21 cellular contexts compared by ENCODE assay signal in genomic region chr6:89589297-89590074, GRCh38.
"Had no signal": no experiment of that assay in that cellular context is flagged by ENCODE, and none has a peak within 500 bp of the region (broad histone marks: within the 10 kb centered on the region; RNA-seq: fewer than 3 reads in every experiment).

No MANE protein-coding gene starts in this region.

- H3K27ac ChIP-seq: adrenal gland, cardiac muscle cell, dorsolateral prefrontal cortex, gastrocnemius medialis, heart right ventricle, right atrium auricular region, transverse colon, vagina had no signal

- H3K27me3 ChIP-seq: adrenal gland, cardiac muscle cell, dorsolateral prefrontal cortex, gastrocnemius medialis, heart right ventricle, right atrium auricular region, transverse colon, vagina had no signal

- H3K36me3 ChIP-seq: adrenal gland, cardiac muscle cell, gastrocnemius medialis, heart right ventricle, right atrium auricular region, transverse colon, vagina had no signal

- H3K4me3 Mint-ChIP-seq: activated naive CD4-positive, alpha-beta T cell treated with anti-CD3 and anti-CD28 coated beads, Interleukin-2, amount 50 U/mL, for 24 hours; natural killer cell had no signal

- H3K36me3 Mint-ChIP-seq: natural killer cell had no signal

- DNase-seq: activated CD4-positive, alpha-beta T cell treated with anti-CD3 and anti-CD28 coated beads, Interleukin-2, amount 50 U/mL, for 48 hours; activated T-cell treated with anti-CD3 and anti-CD28 coated beads, Interleukin-2, amount 50 U/mL, for 1 hour; adrenal gland; dorsolateral prefrontal cortex; erythroblast; gastrocnemius medialis; heart right ventricle; kidney glomerular epithelial cell; left ventricle myocardium superior; mesenchymal stem cell; natural killer cell; stimulated activated CD4-positive, alpha-beta T cell treated with anti-CD3 and anti-CD28 coated beads, Interleukin-4, amount 100 ng/mL, for 24 hours; stimulated activated naive CD8-positive, alpha-beta T cell treated with anti-CD3 and anti-CD28 coated beads, Interleukin-15, Interleukin-2, amounts not matched to agents 100 U/mL and 50 U/mL, for 24 hours; T1000; transverse colon had no signal

- H3K9me3 ChIP-seq: adrenal gland, gastrocnemius medialis, heart right ventricle, right atrium auricular region, transverse colon, vagina had no signal

- H3K4me3 ChIP-seq: adrenal gland, cardiac muscle cell, dorsolateral prefrontal cortex, gastrocnemius medialis, heart right ventricle, right atrium auricular region, transverse colon, vagina had no signal

- H3K9me3 Mint-ChIP-seq: activated naive CD4-positive, alpha-beta T cell treated with anti-CD3 and anti-CD28 coated beads, Interleukin-2, amount 50 U/mL, for 24 hours; activated T-helper 2 cell treated with anti-CD3 and anti-CD28 coated beads, Interferon-gamma antibody, Interleukin-2, Interleukin-4, amounts not matched to agents 10 μg/mL and 5 μg/mL and 100 μg/mL, durations not matched to agents 14 hours and 24 hours and 36 hours; natural killer cell had no signal

- H3K27ac Mint-ChIP-seq: activated naive CD4-positive, alpha-beta T cell treated with anti-CD3 and anti-CD28 coated beads, Interleukin-2, amount 50 U/mL, for 24 hours; activated T-helper 2 cell treated with anti-CD3 and anti-CD28 coated beads, Interferon-gamma antibody, Interleukin-2, Interleukin-4, amounts not matched to agents 10 μg/mL and 5 μg/mL and 100 μg/mL, durations not matched to agents 14 hours and 24 hours and 36 hours; natural killer cell; progenitor cell of endocrine pancreas had no signal

- H3K27me3 Mint-ChIP-seq: activated naive CD4-positive, alpha-beta T cell treated with anti-CD3 and anti-CD28 coated beads, Interleukin-2, amount 50 U/mL, for 24 hours; progenitor cell of endocrine pancreas had no signal

- H3K4me1 ChIP-seq: adrenal gland, gastrocnemius medialis, heart right ventricle, right atrium auricular region, transverse colon, vagina had no signal

- H3K4me1 Mint-ChIP-seq: activated naive CD4-positive, alpha-beta T cell treated with anti-CD3 and anti-CD28 coated beads, Interleukin-2, amount 50 U/mL, for 24 hours; natural killer cell had no signal
